Comparison of ENCODE assay signal across 14 cellular contexts in genomic region chr11:70552441-70553150, GRCh38.
"Had no signal": no experiment of that assay in that cellular context is flagged by ENCODE, and none has a peak within 500 bp of the region (broad histone marks: within the 10 kb centered on the region; RNA-seq: fewer than 3 reads in every experiment).

No MANE protein-coding gene starts in this region.

- DNase-seq: activated CD4-positive, alpha-beta T cell treated with anti-CD3 and anti-CD28 coated beads, Interleukin-2, amount 50 U/mL, for 4 hours; activated CD4-positive, CD25-positive, alpha-beta regulatory T cell treated with anti-CD3 and anti-CD28 coated beads, Interleukin-2, amount 50 U/mL, for 72 hours; activated naive CD4-positive, alpha-beta T cell treated with Interleukin-2 at 50 U/mL for 16 hours; anterior cingulate cortex; effector CD8-positive, alpha-beta T cell; foreskin fibroblast; lower lobe of right lung; right cardiac atrium; small intestine; stimulated activated naive CD8-positive, alpha-beta T cell treated with anti-CD3 and anti-CD28 coated beads, Interleukin-15, amount 100 ng/mL, for 72 hours; T-cell; T-helper 9 cell had no signal

- H3K4me3 ChIP-seq: lower lobe of right lung, upper lobe of left lung had no signal

- ATAC-seq: activated T-helper 17 cell treated with anti-CD3 and anti-CD28 coated beads, Interleukin-2, amount 50 U/mL, for 72 hours; lower lobe of right lung; right cardiac atrium; stimulated activated naive CD8-positive, alpha-beta T cell treated with anti-CD3 and anti-CD28 coated beads, Interleukin-15, amount 100 ng/mL, for 72 hours; T-cell had no signal

- H3K27me3 ChIP-seq: upper lobe of left lung had no signal

- H3K36me3 Mint-ChIP-seq: T-cell had no signal

- H3K27ac Mint-ChIP-seq: activated T-helper 17 cell treated with anti-CD3 and anti-CD28 coated beads, Interleukin-2, amount 50 U/mL, for 72 hours; T-cell had no signal

- H3K4me1 Mint-ChIP-seq: activated T-helper 17 cell treated with anti-CD3 and anti-CD28 coated beads, Interleukin-2, amount 50 U/mL, for 72 hours; stimulated activated naive CD8-positive, alpha-beta T cell treated with anti-CD3 and anti-CD28 coated beads, Interleukin-15, amount 100 ng/mL, for 72 hours; T-cell had no signal

- H3K4me1 ChIP-seq: lower lobe of right lung had no signal

- H3K36me3 ChIP-seq: lower lobe of right lung, upper lobe of left lung had no signal

- H3K9me3 ChIP-seq: lower lobe of right lung, upper lobe of left lung had no signal

- H3K27ac ChIP-seq: lower lobe of right lung, upper lobe of left lung had no signal

- H3K27me3 Mint-ChIP-seq: stimulated activated naive CD8-positive, alpha-beta T cell treated with anti-CD3 and anti-CD28 coated beads, Interleukin-15, amount 100 ng/mL, for 72 hours had no signal

- H3K9me3 Mint-ChIP-seq: activated T-helper 17 cell treated with anti-CD3 and anti-CD28 coated beads, Interleukin-2, amount 50 U/mL, for 72 hours; stimulated activated naive CD8-positive, alpha-beta T cell treated with anti-CD3 and anti-CD28 coated beads, Interleukin-15, amount 100 ng/mL, for 72 hours; T-cell had no signal

- H3K4me3 Mint-ChIP-seq: activated T-helper 17 cell treated with anti-CD3 and anti-CD28 coated beads, Interleukin-2, amount 50 U/mL, for 72 hours; stimulated activated naive CD8-positive, alpha-beta T cell treated with anti-CD3 and anti-CD28 coated beads, Interleukin-15, amount 100 ng/mL, for 72 hours; T-cell had no signal

- FAIRE-seq: small intestine had no signal
